24 cellular contexts compared by ENCODE assay signal in the genomic region with DNA sequence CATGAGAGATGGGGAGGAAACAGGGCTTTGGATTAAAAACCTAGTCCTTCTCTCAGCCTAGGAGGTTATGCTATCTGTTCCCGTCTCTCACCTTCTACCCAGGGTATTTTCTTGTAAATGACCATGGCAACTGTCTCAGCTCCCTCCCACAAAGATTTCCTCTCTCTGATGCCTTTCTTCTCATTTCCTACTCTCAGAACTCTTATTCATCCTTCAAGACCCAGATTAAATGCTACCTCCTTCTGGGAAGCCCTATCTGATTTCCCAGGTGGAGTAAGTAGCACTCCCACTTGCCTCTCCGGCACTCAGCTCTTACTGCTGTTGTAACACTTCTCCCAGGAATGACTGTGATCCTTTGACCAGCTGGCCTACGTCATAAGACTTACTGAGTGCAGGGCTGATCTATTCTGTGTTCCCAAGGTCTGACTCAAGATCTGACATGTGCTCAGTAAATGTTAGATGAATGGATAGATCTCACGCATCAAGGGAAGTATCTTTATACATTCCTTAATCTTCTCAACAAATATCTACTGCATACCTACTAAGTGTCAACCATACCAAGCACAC.
"Had no signal": no experiment of that assay in that cellular context is flagged by ENCODE, and none has a peak within 500 bp of the region (broad histone marks: within the 10 kb centered on the region; RNA-seq: fewer than 3 reads in every experiment).

No MANE protein-coding gene starts in this region.

- H3K4me1 ChIP-seq: ascending aorta, esophagus muscularis mucosa, foreskin keratinocyte, suprapubic skin, transverse colon had no signal

- H3K27me3 Mint-ChIP-seq: activated CD4-positive, alpha-beta T cell treated with anti-CD3 and anti-CD28 coated beads, Interleukin-2, amount 10 ng/mL, durations not matched to agents 24 days and 14 days; stimulated activated naive CD8-positive, alpha-beta T cell treated with anti-CD3 and anti-CD28 coated beads, Interleukin-15, amount 100 ng/mL, for 72 hours had no signal

- H3K9me3 Mint-ChIP-seq: activated CD4-positive, alpha-beta T cell treated with anti-CD3 and anti-CD28 coated beads, Interleukin-2, amount 10 ng/mL, durations not matched to agents 24 days and 14 days; naive B cell; neural crest cell had no signal

- H3K27me3 ChIP-seq: ascending aorta, esophagus muscularis mucosa, foreskin keratinocyte, suprapubic skin, transverse colon, vagina had no signal

- ATAC-seq: activated CD8-positive, alpha-beta T cell treated with anti-CD3 and anti-CD28 coated beads, Interleukin-2, amount 10 ng/mL, durations not matched to agents 7 days and 5 days; foreskin keratinocyte; left lobe of liver; stimulated activated naive CD8-positive, alpha-beta T cell treated with anti-CD3 and anti-CD28 coated beads, Interleukin-15, amount 100 ng/mL, for 72 hours had no signal

- H3K4me3 ChIP-seq: ascending aorta, esophagus muscularis mucosa, mucosa of descending colon, suprapubic skin, transverse colon, vagina had no signal

- H3K36me3 ChIP-seq: ascending aorta, esophagus muscularis mucosa, suprapubic skin, transverse colon, vagina had no signal

- H3K27ac Mint-ChIP-seq: activated CD4-positive, alpha-beta T cell treated with anti-CD3 and anti-CD28 coated beads, Interleukin-2, amount 10 ng/mL, durations not matched to agents 24 days and 14 days; activated CD8-positive, alpha-beta T cell treated with anti-CD3 and anti-CD28 coated beads, Interleukin-2, amount 10 ng/mL, durations not matched to agents 7 days and 5 days; naive B cell; stimulated activated naive CD8-positive, alpha-beta T cell treated with anti-CD3 and anti-CD28 coated beads, Interleukin-15, amount 100 ng/mL, for 72 hours had no signal

- H3K9me3 ChIP-seq: ascending aorta, esophagus muscularis mucosa, mucosa of descending colon, suprapubic skin, transverse colon, vagina had no signal

- DNase-seq: activated CD4-positive, alpha-beta T cell treated with anti-CD3 and anti-CD28 coated beads, Interleukin-2, amount 10 ng/mL, durations not matched to agents 24 days and 14 days; activated CD8-positive, alpha-beta T cell treated with anti-CD3 and anti-CD28 coated beads, Interleukin-2, amount 10 ng/mL, durations not matched to agents 7 days and 5 days; activated effector memory CD4-positive, alpha-beta T cell treated with anti-CD3 and anti-CD28 coated beads, Interleukin-2, amount 50 U/mL, for 16 hours; activated naive CD4-positive, alpha-beta T cell treated with anti-CD3 and anti-CD28 coated beads, Interleukin-2, amount 50 U/mL, for 16 hours; activated T-cell treated with anti-CD3 and anti-CD28 coated beads, Interleukin-2, amount 50 U/mL, for 48 hours; cerebellar nuclear complex; cortex of kidney; foreskin keratinocyte; glutamatergic neuron; hypothalamus; naive B cell; retina; stimulated activated CD4-positive, alpha-beta T cell treated with anti-CD3 and anti-CD28 coated beads, Interleukin-15, amount 100 ng/mL, for 24 hours; stimulated activated CD4-positive, alpha-beta T cell treated with anti-CD3 and anti-CD28 coated beads, Interleukin-4, amount 100 ng/mL, for 1 hour; stimulated activated naive CD8-positive, alpha-beta T cell treated with anti-CD3 and anti-CD28 coated beads, Interleukin-15, amount 100 ng/mL, for 72 hours; T1000; transverse colon had no signal

- H3K4me3 Mint-ChIP-seq: activated CD4-positive, alpha-beta T cell treated with anti-CD3 and anti-CD28 coated beads, Interleukin-2, amount 10 ng/mL, durations not matched to agents 24 days and 14 days; activated CD8-positive, alpha-beta T cell treated with anti-CD3 and anti-CD28 coated beads, Interleukin-2, amount 10 ng/mL, durations not matched to agents 7 days and 5 days; naive B cell; neural crest cell; stimulated activated naive CD8-positive, alpha-beta T cell treated with anti-CD3 and anti-CD28 coated beads, Interleukin-15, amount 100 ng/mL, for 72 hours had no signal

- H3K36me3 Mint-ChIP-seq: naive B cell had no signal

- H3K27ac ChIP-seq: ascending aorta, esophagus muscularis mucosa, foreskin keratinocyte, suprapubic skin, transverse colon, vagina had no signal

- H3K4me1 Mint-ChIP-seq: activated CD4-positive, alpha-beta T cell treated with anti-CD3 and anti-CD28 coated beads, Interleukin-2, amount 10 ng/mL, durations not matched to agents 24 days and 14 days; naive B cell; stimulated activated naive CD8-positive, alpha-beta T cell treated with anti-CD3 and anti-CD28 coated beads, Interleukin-15, amount 100 ng/mL, for 72 hours had no signal
